Comparison of ENCODE assay signal across 7 cellular contexts in the genomic region with DNA sequence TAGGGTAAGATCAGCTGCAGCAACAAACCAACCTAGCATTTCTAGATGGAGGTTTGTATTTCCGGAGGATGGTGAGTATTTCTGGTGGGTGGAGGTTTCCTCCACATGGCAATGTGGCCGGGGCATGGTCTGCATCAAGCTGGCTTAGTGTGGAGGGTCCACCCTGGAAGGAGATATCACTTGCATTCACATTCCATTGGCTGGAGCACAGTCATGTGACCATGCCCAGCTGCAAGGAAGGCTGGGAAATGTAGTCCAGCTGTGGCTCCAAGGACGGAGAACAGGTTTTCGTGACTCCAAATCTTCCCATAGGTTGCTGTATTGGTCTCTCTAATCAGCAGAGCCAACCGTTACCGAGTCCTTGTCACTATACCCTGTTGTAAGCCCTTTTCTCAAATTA.
DNase-seq lines count a peak whose midpoint lies in the region; ATAC-seq, FAIRE-seq and TF ChIP-seq lines count a peak whose summit lies in the region.

No MANE protein-coding gene starts in this region.

- no peaks in the 10 kb centered on the region for H3K9me3 ChIP-seq in right atrium auricular region

- H3K4me3 ChIP-seq in right atrium auricular region, result no peak overlapping the region

- TF ChIP-seq CTCF in omental fat pad (IDR thresholded peaks at IDR 0.05), result no peak
- no peak for TF ChIP-seq CTCF in right atrium auricular region (IDR thresholded peaks at IDR 0.05)

- H3K4me1 ChIP-seq in right atrium auricular region, result peaks cover 5 to 70% of the 10 kb centered on the region in 2 donors

- ATAC-seq in omental fat pad (ENCODE audit: low FRiP score), result no peak

- H3K27ac ChIP-seq in right atrium auricular region, result no peak overlapping the region

- no peak for TF ChIP-seq POLR2A in GM12892 (IDR thresholded peaks at IDR 0.05; ENCODE audit: low read depth, low read length)

- FAIRE-seq in GM12892 (lab: Jason Lieb, UNC), result peak; percentile 95

- no peaks in the 10 kb centered on the region for H3K27me3 ChIP-seq in right atrium auricular region

- no peaks in the 10 kb centered on the region for H3K36me3 ChIP-seq in right atrium auricular region

- DNase-seq in GM12892 (ENCODE audit: insufficient read length) (no peak), NAMALWA (ENCODE audit: low spot score) (peak; percentile 69), omental fat pad (ENCODE audit: low spot score) (peak; percentile 35), right atrium auricular region (ENCODE audit: low spot score) (no peak), HPDE6-E6E7 (ENCODE audit: extremely low spot score) (no peak)
- DNase-seq in activated CD4-positive, alpha-beta T cell treated with anti-CD3 and anti-CD28 coated beads for 48 hours, result peak; percentile 65
- DNase-seq in effector CD8-positive, alpha-beta T cell (lab: John Stamatoyannopoulos, UW), result peak; percentile 30

Comparison
In these comparisons a context has a peak if more than half of its experiments do, and no peak if none do; other contexts are left out.
1. DNase-seq: peak in NAMALWA (single experiment), activated CD4-positive, alpha-beta T cell treated with anti-CD3 and anti-CD28 coated beads for 48 hours (single experiment), effector CD8-positive, alpha-beta T cell (single experiment) and omental fat pad (single experiment); none in GM12892 (single experiment), right atrium auricular region (single experiment) and HPDE6-E6E7 (single experiment).